ENCODE assay signal across 18 cellular contexts in genomic region chr16:85265161-85265784, GRCh38.
"Had no signal": no experiment of that assay in that cellular context is flagged by ENCODE, and none has a peak within 500 bp of the region (broad histone marks: within the 10 kb centered on the region; RNA-seq: fewer than 3 reads in every experiment).

No MANE protein-coding gene starts in this region.

- H3K4me3 Mint-ChIP-seq: activated CD4-positive, alpha-beta T cell treated with anti-CD3 and anti-CD28 coated beads, Interleukin-2, amount 10 ng/mL, durations not matched to agents 24 days and 14 days; activated naive CD4-positive, alpha-beta T cell treated with anti-CD3 and anti-CD28 coated beads for 36 hours; activated T-cell treated with anti-CD3 and anti-CD28 coated beads, Interleukin-2, amount 50 U/mL, for 4 hours; mesothelial cell of epicardium; nephron; stimulated activated naive CD8-positive, alpha-beta T cell treated with anti-CD3 and anti-CD28 coated beads, Interleukin-15, Interleukin-2, amounts not matched to agents 100 ng/mL and 50 ng/mL, for 24 hours had no signal

- H3K4me3 ChIP-seq: coronary artery, heart left ventricle, lung, right atrium auricular region, tibial nerve, uterus had no signal

- H3K4me1 Mint-ChIP-seq: activated CD4-positive, alpha-beta T cell treated with anti-CD3 and anti-CD28 coated beads, Interleukin-2, amount 10 ng/mL, durations not matched to agents 24 days and 14 days had no signal

- H3K36me3 Mint-ChIP-seq: mesothelial cell of epicardium had no signal

- ATAC-seq: activated T-cell treated with anti-CD3 and anti-CD28 coated beads, Interleukin-2, amount 50 U/mL, for 4 hours; heart left ventricle; left lobe of liver had no signal

- H3K27ac Mint-ChIP-seq: activated CD4-positive, alpha-beta T cell treated with anti-CD3 and anti-CD28 coated beads, Interleukin-2, amount 10 ng/mL, durations not matched to agents 24 days and 14 days; activated naive CD4-positive, alpha-beta T cell treated with anti-CD3 and anti-CD28 coated beads for 36 hours; mesothelial cell of epicardium; nephron; stimulated activated naive CD8-positive, alpha-beta T cell treated with anti-CD3 and anti-CD28 coated beads, Interleukin-15, Interleukin-2, amounts not matched to agents 100 ng/mL and 50 ng/mL, for 24 hours had no signal

- H3K9me3 Mint-ChIP-seq: activated CD4-positive, alpha-beta T cell treated with anti-CD3 and anti-CD28 coated beads, Interleukin-2, amount 10 ng/mL, durations not matched to agents 24 days and 14 days; activated naive CD4-positive, alpha-beta T cell treated with anti-CD3 and anti-CD28 coated beads for 36 hours; activated T-cell treated with anti-CD3 and anti-CD28 coated beads, Interleukin-2, amount 50 U/mL, for 4 hours; mesothelial cell of epicardium; nephron; stimulated activated naive CD8-positive, alpha-beta T cell treated with anti-CD3 and anti-CD28 coated beads, Interleukin-15, Interleukin-2, amounts not matched to agents 100 ng/mL and 50 ng/mL, for 24 hours had no signal

- H3K9me3 ChIP-seq: heart left ventricle, right atrium auricular region, tibial nerve, uterus had no signal

- H3K36me3 ChIP-seq: heart left ventricle, right atrium auricular region, tibial nerve, uterus had no signal

- H3K4me1 ChIP-seq: heart left ventricle, right atrium auricular region, uterus had no signal

- H3K27me3 ChIP-seq: heart left ventricle, right atrium auricular region, tibial nerve, uterus had no signal

- DNase-seq: activated CD4-positive, alpha-beta T cell treated with anti-CD3 and anti-CD28 coated beads, Interleukin-2, amount 10 ng/mL, durations not matched to agents 24 days and 14 days; activated CD8-positive, alpha-beta memory T cell treated with anti-CD3 and anti-CD28 coated beads, Interleukin-2, amount 50 U/mL, for 4 hours; activated naive CD4-positive, alpha-beta T cell treated with anti-CD3 and anti-CD28 coated beads for 36 hours; activated T-cell treated with anti-CD3 and anti-CD28 coated beads, Interleukin-2, amount 50 U/mL, for 4 hours; heart left ventricle; kidney; stimulated activated CD4-positive, alpha-beta T cell treated with anti-CD3 and anti-CD28 coated beads, Interleukin-12 subunit alpha, Interleukin-12 subunit beta, amount 100 ng/mL, for 4 hours; stimulated activated CD4-positive, alpha-beta T cell treated with anti-CD3 and anti-CD28 coated beads, Interleukin-1b, Interleukin-23, amount 100 ng/mL, for 48 hours; T-helper 9 cell; uterus had no signal

- H3K27ac ChIP-seq: coronary artery, heart left ventricle, right atrium auricular region, tibial nerve, uterus had no signal
